ENCODE assay signal across 11 cellular contexts in the genomic region with DNA sequence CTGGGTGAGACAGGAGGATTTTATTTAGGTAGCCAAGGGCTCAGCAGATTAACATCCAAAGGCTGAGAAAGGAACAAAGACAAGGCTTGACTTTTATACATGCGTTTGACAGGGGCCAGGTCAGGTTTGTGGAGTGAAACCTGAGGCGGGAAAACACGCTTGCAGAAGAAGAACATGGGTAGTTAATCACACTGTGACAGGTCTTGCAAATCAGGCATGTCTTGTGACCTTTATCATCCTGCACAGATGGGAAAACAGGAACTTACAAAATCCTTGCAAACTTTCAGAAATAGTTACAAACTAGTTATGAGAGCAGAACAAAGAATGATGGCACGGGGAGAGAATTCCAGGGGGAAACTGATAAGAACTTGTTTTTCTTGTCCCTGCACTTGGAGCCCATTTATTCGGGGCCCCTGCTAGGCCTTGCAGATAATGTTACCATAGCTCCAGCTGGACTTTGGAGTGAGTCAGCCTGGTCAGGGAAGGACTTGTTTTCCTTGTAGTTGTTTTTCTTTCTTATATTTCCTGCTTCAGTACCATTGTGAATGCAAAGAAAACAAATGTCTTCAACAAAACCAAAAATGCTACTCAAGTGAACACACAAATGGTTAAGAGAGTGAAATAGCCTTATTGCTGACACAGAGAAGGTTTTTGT.
A peak's percentile ranks its signal among the peaks of the same experiment; 100 is the strongest.
DNase-seq lines count a peak whose midpoint lies in the region; ATAC-seq, FAIRE-seq and TF ChIP-seq lines count a peak whose summit lies in the region.
"Had no signal": no experiment of that assay in that cellular context is flagged by ENCODE, and none has a peak within 500 bp of the region (broad histone marks: within the 10 kb centered on the region; RNA-seq: fewer than 3 reads in every experiment).

No MANE protein-coding gene starts in this region.

- H3K27ac Mint-ChIP-seq in effector memory CD8-positive, alpha-beta T cell, result no peak overlapping the region
- H3K27ac Mint-ChIP-seq: activated naive CD8-positive, alpha-beta T cell treated with anti-CD3 and anti-CD28 coated beads, Interleukin-2, amount 10 ng/mL, durations not matched to agents 7 days and 5 days had no signal

- no peaks in the 10 kb centered on the region for H3K27me3 Mint-ChIP-seq in effector memory CD8-positive, alpha-beta T cell
- H3K27me3 Mint-ChIP-seq: activated naive CD8-positive, alpha-beta T cell treated with anti-CD3 and anti-CD28 coated beads, Interleukin-2, amount 10 ng/mL, durations not matched to agents 7 days and 5 days had no signal

- peaks cover 3 to 18% of the 10 kb centered on the region in 2 donors for H3K9me3 Mint-ChIP-seq in effector memory CD8-positive, alpha-beta T cell

- ATAC-seq in effector memory CD8-positive, alpha-beta T cell (replicated peaks), result no peak
- ATAC-seq in HG03135 (IDR thresholded peaks at IDR 0.05; ENCODE audit: unreplicated experiment), result no peak

- TF ChIP-seq CTCF in fibroblast of pulmonary artery (IDR thresholded peaks at IDR 0.05; ENCODE audit: low read length, missing control alignments) (no peak), GM10248 (IDR thresholded peaks at IDR 0.05; ENCODE audit: control extremely low read depth, extremely low read depth, low read depth, missing control alignments) (no peak)

- no peak for FAIRE-seq in frontal cortex (lab: Jason Lieb, UNC)

- CTCF ChIA-PET in GM10248 (lab: Yijun Ruan, JAX), result interaction anchor here (1.0 kb wide), 1 partner anchor 26 kb away, joined by 3 read pairs; no protein-coding TSS in a partner anchor

- no peaks in the 10 kb centered on the region for H3K4me1 Mint-ChIP-seq in effector memory CD8-positive, alpha-beta T cell (ENCODE audit: low read depth in 2 of 2)
- H3K4me1 Mint-ChIP-seq: activated naive CD8-positive, alpha-beta T cell treated with anti-CD3 and anti-CD28 coated beads, Interleukin-2, amount 10 ng/mL, durations not matched to agents 7 days and 5 days had no signal

- H3K36me3 Mint-ChIP-seq in effector memory CD8-positive, alpha-beta T cell (ENCODE audit: insufficient read depth), result peaks cover 2% of the 10 kb centered on the region
- H3K36me3 Mint-ChIP-seq: activated naive CD8-positive, alpha-beta T cell treated with anti-CD3 and anti-CD28 coated beads, Interleukin-2, amount 10 ng/mL, durations not matched to agents 7 days and 5 days had no signal

- DNase-seq in HT-29 (ENCODE audit: low spot score), result peak; percentile 62
- peak; percentile 86 for DNase-seq in SKM-1 treated with dmso at 0.1 percent for 144 hours (lab: John Stamatoyannopoulos, UW; ENCODE audit: unreplicated experiment)
- DNase-seq in fibroblast of pulmonary artery (ENCODE audit: low read depth), result peak; percentile 95
- peak; percentile 80 for DNase-seq in renal cortical epithelial cell (ENCODE audit: low read depth)
- DNase-seq in GM10248 (ENCODE audit: extremely low spot score), result no peak
- DNase-seq in effector memory CD8-positive, alpha-beta T cell, result no peak
- no peak for DNase-seq in frontal cortex (ENCODE audit: low spot score in 2 of 2)
- DNase-seq: activated naive CD8-positive, alpha-beta T cell treated with anti-CD3 and anti-CD28 coated beads, Interleukin-2, amount 10 ng/mL, durations not matched to agents 7 days and 5 days; NCI-H774; stimulated activated naive CD4-positive, alpha-beta T cell had no signal

- no peak overlapping the region for H3K4me3 Mint-ChIP-seq in effector memory CD8-positive, alpha-beta T cell
- H3K4me3 Mint-ChIP-seq: activated naive CD8-positive, alpha-beta T cell treated with anti-CD3 and anti-CD28 coated beads, Interleukin-2, amount 10 ng/mL, durations not matched to agents 7 days and 5 days had no signal

- POLR2A ChIA-PET in GM10248 (lab: Yijun Ruan, JAX), result no interaction called here

- no peak overlapping the region for H3K4me3 ChIP-seq in fibroblast of pulmonary artery (replicated peaks; ENCODE audit: low read depth, low read length)

Comparison
In these comparisons a context has a peak if more than half of its experiments do, and no peak if none do; other contexts are left out.
1. DNase-seq: peak in HT-29 (single experiment), SKM-1 treated with dmso at 0.1 percent for 144 hours (single experiment), fibroblast of pulmonary artery (single experiment) and renal cortical epithelial cell (single experiment); none in GM10248 (single experiment), effector memory CD8-positive, alpha-beta T cell (0 of 3) and frontal cortex (0 of 2).